8 cellular contexts compared by ENCODE assay signal in genomic region chr18:32072321-32072720, GRCh38. TPM values are rescaled to one million over a fixed set of nuclear protein-coding genes. Genes with fewer than 3 reads are reported as not detected.
A peak's percentile ranks its signal among the peaks of the same experiment; 100 is the strongest.
DNase-seq lines count a peak whose midpoint lies in the region; ATAC-seq, FAIRE-seq and TF ChIP-seq lines count a peak whose summit lies in the region.

No MANE protein-coding gene starts in this region.

- H3K27ac ChIP-seq in keratinocyte (ENCODE audit: control insufficient read depth, insufficient read depth, low read length): no peak overlapping the region

- no peak overlapping the region for H3K4me2 ChIP-seq in keratinocyte (ENCODE audit: control insufficient read depth, extremely low read depth, insufficient read depth, low read depth, low read length)

- no peaks in the 10 kb centered on the region for H3K27me3 ChIP-seq in keratinocyte (ENCODE audit: control insufficient read depth, extremely low read depth, insufficient read depth, low read length)

- dilution Hi-C loops in keratinocyte (cut with MboI; ENCODE audit: extremely low pct_ligation_motif_present, low sequenced_read_pairs): no loop called here

- H3K4me3 ChIP-seq in keratinocyte (ENCODE audit: control insufficient read depth in 2 of 3, extremely low read depth in 1 of 3, insufficient read depth in 2 of 3, low read depth in 1 of 3, low read length in 3 of 3): no peak overlapping the region

- ATAC-seq in GM21381 (IDR thresholded peaks at IDR 0.05; ENCODE audit: unreplicated experiment) (peak; percentile 60), HG03460 (IDR thresholded peaks at IDR 0.05; ENCODE audit: unreplicated experiment) (no peak)

- no peak overlapping the region for H3K9ac ChIP-seq in keratinocyte (ENCODE audit: control insufficient read depth, extremely low read depth, insufficient read depth, low read length)

- no peaks in the 10 kb centered on the region for H3K4me1 ChIP-seq in keratinocyte (ENCODE audit: control insufficient read depth, extremely low read depth, insufficient read depth, low read length)

- TF ChIP-seq CTCF in keratinocyte (optimal IDR thresholded peaks at IDR 0.05 in 1 of 3, IDR thresholded peaks at IDR 0.05 in 1 of 3, conservative IDR thresholded peaks at IDR 0.05 in 1 of 3; ENCODE audit: extremely low read depth in 1 of 3, insufficient read depth in 2 of 3, low read length in 3 of 3): peak in 2 of 3 experiments; percentile 28 to 32

- H3K9me1 ChIP-seq in keratinocyte (ENCODE audit: control insufficient read depth, extremely low read depth, insufficient read depth, low read length): no peaks in the 10 kb centered on the region

- H4K20me1 ChIP-seq in keratinocyte (ENCODE audit: control insufficient read depth, extremely low read depth, insufficient read depth, low read length): no peaks in the 10 kb centered on the region

- DNase-seq in COLO829 (ENCODE audit: low spot score): peak; percentile 52
- DNase-seq in RPMI8226: peak; percentile 38
- no peak for DNase-seq in keratinocyte (ENCODE audit: low read depth, low spot score)
- DNase-seq in NK-92 treated with Interleukin-12 subunit alpha and Interleukin-12 subunit beta, amount 100 ng/mL, for 24 hours (lab: John Stamatoyannopoulos, UW): no peak
- no peak for DNase-seq in stimulated activated naive CD4-positive, alpha-beta T cell treated with Interleukin-2 at 50 U/mL for 16 hours (lab: John Stamatoyannopoulos, UW)
- DNase-seq in activated gamma-delta T cell treated with Interleukin-2 at 50 U/mL for 16 hours: no peak

- peaks cover 0 to 1% of the 10 kb centered on the region in 2 experiments for H3K36me3 ChIP-seq in keratinocyte (ENCODE audit: control insufficient read depth in 2 of 2, extremely low read depth in 1 of 2, insufficient read depth in 2 of 2, low read length in 2 of 2)

- H2AFZ ChIP-seq in keratinocyte (ENCODE audit: control insufficient read depth, low read length): no peak overlapping the region

- no peaks in the 10 kb centered on the region for H3K79me2 ChIP-seq in keratinocyte (ENCODE audit: control insufficient read depth, insufficient read depth, low read length)

- no peaks in the 10 kb centered on the region for H3K9me3 ChIP-seq in keratinocyte (ENCODE audit: control insufficient read depth, low read depth, low read length)

- no peak for FAIRE-seq in keratinocyte (lab: Jason Lieb, UNC)

RNA-seq across cellular contexts. Expression of gene RNF138, which starts 19.4 kb away (rescaled TPM):
- 8.6 to 18.0 TPM (median 18.0 TPM) in 3 replicates for polyA plus RNA-seq in keratinocyte
- polyA plus RNA-seq in keratinocyte (2011; ENCODE audit: low read depth): 14.0 TPM
- 10.4 and 12.3 TPM in 2 replicates for polyA plus RNA-seq in keratinocyte (2011; cell fraction: cytosol; rRNA removed)
- polyA plus RNA-seq in keratinocyte (2011; cell fraction: nucleus; rRNA removed): 9.6 and 10.7 TPM in 2 replicates
- 10.6 and 17.0 TPM in 2 replicates for polyA plus RNA-seq in keratinocyte (2012; ENCODE audit: low replicate concordance)
- 14.3 to 23.3 TPM (median 21.4 TPM) in 3 replicates for polyA minus RNA-seq in keratinocyte
- polyA minus RNA-seq in keratinocyte (2011; cell fraction: cytosol; rRNA and poly(A)+ RNA removed): 32.8 TPM
- polyA minus RNA-seq in keratinocyte (2011; cell fraction: nucleus; rRNA and poly(A)+ RNA removed): 11.1 and 14.6 TPM in 2 replicates

RNA-seq across cellular contexts. Expression of gene RNF125, which starts 53.7 kb away (rescaled TPM):
- 3.2 to 4.5 TPM (median 3.9 TPM) in 3 replicates for polyA plus RNA-seq in keratinocyte
- polyA plus RNA-seq in keratinocyte (2011; ENCODE audit: low read depth): 3.1 TPM
- 3.2 and 4.9 TPM in 2 replicates for polyA plus RNA-seq in keratinocyte (2011; cell fraction: cytosol; rRNA removed)
- polyA plus RNA-seq in keratinocyte (2011; cell fraction: nucleus; rRNA removed): 4.0 and 4.2 TPM in 2 replicates
- 2.1 and 2.6 TPM in 2 replicates for polyA plus RNA-seq in keratinocyte (2012; ENCODE audit: low replicate concordance)
- 1.7 to 5.4 TPM (median 2.7 TPM) in 3 replicates for polyA minus RNA-seq in keratinocyte
- 2.3 TPM for polyA minus RNA-seq in keratinocyte (2011; cell fraction: cytosol; rRNA and poly(A)+ RNA removed)
- polyA minus RNA-seq in keratinocyte (2011; cell fraction: nucleus; rRNA and poly(A)+ RNA removed): 1.5 and 3.7 TPM in 2 replicates

Comparison
In these comparisons a context has a peak if more than half of its experiments do, and no peak if none do; other contexts are left out.
1. DNase-seq: peak in COLO829 (single experiment) and RPMI8226 (single experiment); none in keratinocyte (single experiment), NK-92 treated with Interleukin-12 subunit alpha and Interleukin-12 subunit beta, amount 100 ng/mL, for 24 hours (single experiment), stimulated activated naive CD4-positive, alpha-beta T cell treated with Interleukin-2 at 50 U/mL for 16 hours (single experiment) and activated gamma-delta T cell treated with Interleukin-2 at 50 U/mL for 16 hours (single experiment).